ENCODE assay signal across 8 cellular contexts in genomic region chr17:42019509-42020404, GRCh38. TPM values are rescaled to one million over a fixed set of nuclear protein-coding genes. Genes with fewer than 3 reads are reported as not detected.
DNase-seq lines count a peak whose midpoint lies in the region; ATAC-seq and TF ChIP-seq lines count a peak whose summit lies in the region.

Gene NKIRAS2, plus strand, starts transcription at chr17:42020090. Its CDS starts 1,488 bp downstream, at chr17:42021578.

- TF ChIP-seq POLR2A in vagina (IDR thresholded peaks at IDR 0.05): peak in 1 of 2 donors; percentile 30

- H3K9me3 ChIP-seq in right cardiac atrium (ENCODE audit: control insufficient read depth, low read length) (no peaks in the 10 kb centered on the region), vagina (no peaks in the 10 kb centered on the region)

- DNase-seq in GM10266 (ENCODE audit: extremely low spot score) (peak; percentile 93), NCI-H187 (lab: John Stamatoyannopoulos, UW) (peak; percentile 75 to 84), T-helper 2 cell (peak; percentile 84 to 94 (median 93)), right cardiac atrium (peak; percentile 96 to 98 (median 98)), vagina (ENCODE audit: extremely low spot score in 2 of 2) (peak in 1 of 2 donors; percentile 91)

- TF ChIP-seq CTCF in GM10266 (IDR thresholded peaks at IDR 0.05; ENCODE audit: control insufficient read depth, insufficient read depth, low read depth, missing control alignments) (peak; percentile 93), vagina (IDR thresholded peaks at IDR 0.05) (peak; percentile 79 to 95 (median 83))

- H3K27ac ChIP-seq in angular gyrus (ENCODE audit: low read depth, low read length) (peak within 1 kb of the TSS; percentile 57), right cardiac atrium (ENCODE audit: low read length) (peak within 1 kb of the TSS; percentile 49), rectal smooth muscle tissue (ENCODE audit: low read depth, low read length) (peak within 1 kb of the TSS; percentile 81), vagina (peak within 1 kb of the TSS; percentile 91)

- H3K4me3 ChIP-seq in right cardiac atrium (ENCODE audit: low read length): peak within 1 kb of the TSS; percentile 83
- H3K4me3 ChIP-seq in rectal smooth muscle tissue (ENCODE audit: low read length): peak within 1 kb of the TSS; percentile 86
- H3K4me3 ChIP-seq in vagina: peak within 1 kb of the TSS; percentile 74 to 89

- H3K4me1 ChIP-seq in right cardiac atrium (ENCODE audit: control insufficient read depth, insufficient read depth, low read length) (no peaks in the 10 kb centered on the region), rectal smooth muscle tissue (ENCODE audit: control insufficient read depth, insufficient read depth, low read length) (peaks cover 11% of the 10 kb centered on the region), vagina (peaks cover 43% of the 10 kb centered on the region)

- no peaks in the 10 kb centered on the region for H3K27me3 ChIP-seq in right cardiac atrium (ENCODE audit: control insufficient read depth, insufficient read depth)
- H3K27me3 ChIP-seq in rectal smooth muscle tissue (ENCODE audit: control insufficient read depth, insufficient read depth, low read length): no peaks in the 10 kb centered on the region
- H3K27me3 ChIP-seq in vagina: no peaks in the 10 kb centered on the region

- H3K36me3 ChIP-seq in rectal smooth muscle tissue (ENCODE audit: control insufficient read depth, insufficient read depth, low read length) (peaks cover 18% of the 10 kb centered on the region), vagina (peaks cover 0 to 17% of the 10 kb centered on the region in 2 donors)

- ATAC-seq in HG02852 (IDR thresholded peaks at IDR 0.05; ENCODE audit: unreplicated experiment): peak; percentile 48
- peak; percentile 80 to 85 for ATAC-seq in right cardiac atrium

- peak within 1 kb of the TSS; percentile 96 for H3K9ac ChIP-seq in rectal smooth muscle tissue (ENCODE audit: low read length)

- intact Hi-C loops in right cardiac atrium (cut with DNase I): loop anchor here in 3 of 4 donors (5.0 to 10.0 kb wide), 4 partner anchors 52 to 95 kb away; partner anchors contain the start of genes CNP (in 2 of the 3) and DHX58 (in 1 of the 3)
- intact Hi-C loops in vagina (cut with DNase I): loop anchor here (5.0 kb wide), 1 partner anchor 52 kb away; the partner anchor contains the start of gene CNP

- 7% methylated on average over 49 of the region's 49 CpGs for WGBS in right cardiac atrium

RNA-seq across cellular contexts. Expression of gene NKIRAS2, which starts in this region (rescaled TPM):
- 10 to 100 TPM; 39.1 to 47.9 (median 40.4) TPM for total RNA-seq in right cardiac atrium
- polyA plus RNA-seq in right cardiac atrium: 53.9 TPM
- total RNA-seq in vagina: 28.7 TPM
